ENCODE assay signal across 1 cellular context in genomic region chr1:31181515-31182343, GRCh38.
TF ChIP-seq lines count a peak whose summit lies in the region.

No MANE protein-coding gene starts in this region.

TF ChIP-seq in HepG2, 621 proteins besides CTCF, POLR2A, EP300 and RAD21 (continued from another document and continues in another):
- TF ChIP-seq, protein P1, sequence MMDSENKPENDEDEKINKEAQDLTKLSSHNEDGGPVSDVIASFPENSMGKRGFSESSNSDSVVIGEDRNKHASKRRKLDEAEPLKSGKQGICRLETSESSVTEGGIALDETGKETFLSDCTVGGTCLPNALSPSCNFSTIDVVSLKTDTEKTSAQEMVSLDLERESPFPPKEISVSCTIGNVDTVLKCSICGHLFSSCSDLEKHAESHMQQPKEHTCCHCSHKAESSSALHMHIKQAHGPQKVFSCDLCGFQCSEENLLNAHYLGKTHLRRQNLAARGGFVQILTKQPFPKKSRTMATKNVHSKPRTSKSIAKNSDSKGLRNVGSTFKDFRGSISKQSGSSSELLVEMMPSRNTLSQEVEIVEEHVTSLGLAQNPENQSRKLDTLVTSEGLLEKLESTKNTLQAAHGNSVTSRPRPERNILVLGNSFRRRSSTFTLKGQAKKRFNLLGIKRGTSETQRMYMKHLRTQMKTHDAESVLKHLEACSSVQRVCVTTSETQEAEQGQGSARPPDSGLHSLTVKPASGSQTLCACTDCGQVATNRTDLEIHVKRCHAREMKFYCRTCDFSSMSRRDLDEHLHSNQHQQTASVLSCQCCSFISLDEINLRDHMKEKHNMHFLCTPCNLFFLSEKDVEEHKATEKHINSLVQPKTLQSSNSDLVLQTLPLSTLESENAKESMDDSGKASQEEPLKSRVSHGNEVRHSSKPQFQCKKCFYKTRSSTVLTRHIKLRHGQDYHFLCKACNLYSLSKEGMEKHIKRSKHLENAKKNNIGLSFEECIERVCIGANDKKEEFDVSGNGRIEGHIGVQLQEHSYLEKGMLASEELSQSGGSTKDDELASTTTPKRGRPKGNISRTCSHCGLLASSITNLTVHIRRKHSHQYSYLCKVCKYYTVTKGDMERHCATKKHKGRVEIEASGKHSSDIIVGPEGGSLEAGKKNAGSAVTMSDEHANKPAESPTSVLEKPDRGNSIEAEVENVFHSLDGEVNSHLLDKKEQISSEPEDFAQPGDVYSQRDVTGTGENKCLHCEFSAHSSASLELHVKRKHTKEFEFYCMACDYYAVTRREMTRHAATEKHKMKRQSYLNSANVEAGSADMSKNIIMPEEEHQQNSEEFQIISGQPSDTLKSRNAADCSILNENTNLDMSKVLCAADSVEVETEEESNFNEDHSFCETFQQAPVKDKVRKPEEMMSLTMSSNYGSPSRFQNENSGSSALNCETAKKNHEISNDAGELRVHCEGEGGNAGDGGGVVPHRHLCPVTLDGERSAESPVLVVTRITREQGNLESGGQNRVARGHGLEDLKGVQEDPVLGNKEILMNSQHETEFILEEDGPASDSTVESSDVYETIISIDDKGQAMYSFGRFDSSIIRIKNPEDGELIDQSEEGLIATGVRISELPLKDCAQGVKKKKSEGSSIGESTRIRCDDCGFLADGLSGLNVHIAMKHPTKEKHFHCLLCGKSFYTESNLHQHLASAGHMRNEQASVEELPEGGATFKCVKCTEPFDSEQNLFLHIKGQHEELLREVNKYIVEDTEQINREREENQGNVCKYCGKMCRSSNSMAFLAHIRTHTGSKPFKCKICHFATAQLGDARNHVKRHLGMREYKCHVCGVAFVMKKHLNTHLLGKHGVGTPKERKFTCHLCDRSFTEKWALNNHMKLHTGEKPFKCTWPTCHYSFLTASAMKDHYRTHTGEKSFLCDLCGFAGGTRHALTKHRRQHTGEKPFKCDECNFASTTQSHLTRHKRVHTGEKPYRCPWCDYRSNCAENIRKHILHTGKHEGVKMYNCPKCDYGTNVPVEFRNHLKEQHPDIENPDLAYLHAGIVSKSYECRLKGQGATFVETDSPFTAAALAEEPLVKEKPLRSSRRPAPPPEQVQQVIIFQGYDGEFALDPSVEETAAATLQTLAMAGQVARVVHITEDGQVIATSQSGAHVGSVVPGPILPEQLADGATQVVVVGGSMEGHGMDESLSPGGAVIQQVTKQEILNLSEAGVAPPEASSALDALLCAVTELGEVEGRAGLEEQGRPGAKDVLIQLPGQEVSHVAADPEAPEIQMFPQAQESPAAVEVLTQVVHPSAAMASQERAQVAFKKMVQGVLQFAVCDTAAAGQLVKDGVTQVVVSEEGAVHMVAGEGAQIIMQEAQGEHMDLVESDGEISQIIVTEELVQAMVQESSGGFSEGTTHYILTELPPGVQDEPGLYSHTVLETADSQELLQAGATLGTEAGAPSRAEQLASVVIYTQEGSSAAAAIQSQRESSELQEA (CRISPR knock-in tag; IDR thresholded peaks at IDR 0.05; ENCODE audit: not compliant biosample characterization), result no peak
- TF ChIP-seq SRF (IDR thresholded peaks at IDR 0.05; ENCODE audit: low read depth, low read length), result no peak
- peak; percentile 46; the same call in 1 of the 2 replicates for TF ChIP-seq HOXA3 (CRISPR knock-in tag; IDR thresholded peaks at IDR 0.05)
- TF ChIP-seq ZFP41 (CRISPR knock-in tag; IDR thresholded peaks at IDR 0.05; ENCODE audit: borderline replicate concordance), result no peak
- no peak for TF ChIP-seq MEIS1 (CRISPR knock-in tag; IDR thresholded peaks at IDR 0.05; ENCODE audit: borderline replicate concordance)
- peak; percentile 55; the same call in 1 of the 2 replicates for TF ChIP-seq ZNF777 (CRISPR knock-in tag; IDR thresholded peaks at IDR 0.05)
- TF ChIP-seq ZNF776 (CRISPR knock-in tag; IDR thresholded peaks at IDR 0.05), result peak; percentile 16; the same call in 1 of the 2 replicates
- TF ChIP-seq MLLT10 (CRISPR knock-in tag; IDR thresholded peaks at IDR 0.05), result no peak
- peak; percentile 46 for TF ChIP-seq HDAC1 (CRISPR knock-in tag; IDR thresholded peaks at IDR 0.05)
- peak; percentile 49; the same call in 1 of the 2 replicates for TF ChIP-seq NCOR1 (IDR thresholded peaks at IDR 0.05; ENCODE audit: borderline replicate concordance, low read length)
- no peak for TF ChIP-seq SP140L (CRISPR knock-in tag; IDR thresholded peaks at IDR 0.05; ENCODE audit: borderline replicate concordance)
- TF ChIP-seq ZNF124 (CRISPR knock-in tag; IDR thresholded peaks at IDR 0.05), result no peak
- no peak for TF ChIP-seq ZBTB2 (CRISPR knock-in tag; IDR thresholded peaks at IDR 0.05; ENCODE audit: low read depth)
- TF ChIP-seq LBX2 (CRISPR knock-in tag; IDR thresholded peaks at IDR 0.05; ENCODE audit: borderline replicate concordance), result 0 out of 2 replicates have a peak, but pooled peaks have one; percentile 12
- no peak for TF ChIP-seq CBX1 (IDR thresholded peaks at IDR 0.05; ENCODE audit: low read depth)
- no peak for TF ChIP-seq ZNF577 (CRISPR knock-in tag; IDR thresholded peaks at IDR 0.05; ENCODE audit: borderline replicate concordance, low read depth)
- TF ChIP-seq, protein P2, sequence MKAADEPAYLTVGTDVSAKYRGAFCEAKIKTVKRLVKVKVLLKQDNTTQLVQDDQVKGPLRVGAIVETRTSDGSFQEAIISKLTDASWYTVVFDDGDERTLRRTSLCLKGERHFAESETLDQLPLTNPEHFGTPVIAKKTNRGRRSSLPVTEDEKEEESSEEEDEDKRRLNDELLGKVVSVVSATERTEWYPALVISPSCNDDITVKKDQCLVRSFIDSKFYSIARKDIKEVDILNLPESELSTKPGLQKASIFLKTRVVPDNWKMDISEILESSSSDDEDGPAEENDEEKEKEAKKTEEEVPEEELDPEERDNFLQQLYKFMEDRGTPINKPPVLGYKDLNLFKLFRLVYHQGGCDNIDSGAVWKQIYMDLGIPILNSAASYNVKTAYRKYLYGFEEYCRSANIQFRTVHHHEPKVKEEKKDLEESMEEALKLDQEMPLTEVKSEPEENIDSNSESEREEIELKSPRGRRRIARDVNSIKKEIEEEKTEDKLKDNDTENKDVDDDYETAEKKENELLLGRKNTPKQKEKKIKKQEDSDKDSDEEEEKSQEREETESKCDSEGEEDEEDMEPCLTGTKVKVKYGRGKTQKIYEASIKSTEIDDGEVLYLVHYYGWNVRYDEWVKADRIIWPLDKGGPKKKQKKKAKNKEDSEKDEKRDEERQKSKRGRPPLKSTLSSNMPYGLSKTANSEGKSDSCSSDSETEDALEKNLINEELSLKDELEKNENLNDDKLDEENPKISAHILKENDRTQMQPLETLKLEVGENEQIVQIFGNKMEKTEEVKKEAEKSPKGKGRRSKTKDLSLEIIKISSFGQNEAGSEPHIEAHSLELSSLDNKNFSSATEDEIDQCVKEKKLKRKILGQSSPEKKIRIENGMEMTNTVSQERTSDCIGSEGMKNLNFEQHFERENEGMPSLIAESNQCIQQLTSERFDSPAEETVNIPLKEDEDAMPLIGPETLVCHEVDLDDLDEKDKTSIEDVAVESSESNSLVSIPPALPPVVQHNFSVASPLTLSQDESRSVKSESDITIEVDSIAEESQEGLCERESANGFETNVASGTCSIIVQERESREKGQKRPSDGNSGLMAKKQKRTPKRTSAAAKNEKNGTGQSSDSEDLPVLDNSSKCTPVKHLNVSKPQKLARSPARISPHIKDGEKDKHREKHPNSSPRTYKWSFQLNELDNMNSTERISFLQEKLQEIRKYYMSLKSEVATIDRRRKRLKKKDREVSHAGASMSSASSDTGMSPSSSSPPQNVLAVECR (CRISPR knock-in tag; IDR thresholded peaks at IDR 0.05; ENCODE audit: borderline replicate concordance), result peak; percentile 29; the same call in 1 of the 2 replicates
- 0 out of 2 replicates have a peak, but pooled peaks have one; percentile 48 for TF ChIP-seq THRA (CRISPR knock-in tag; IDR thresholded peaks at IDR 0.05; ENCODE audit: borderline replicate concordance)
- TF ChIP-seq, protein P3, sequence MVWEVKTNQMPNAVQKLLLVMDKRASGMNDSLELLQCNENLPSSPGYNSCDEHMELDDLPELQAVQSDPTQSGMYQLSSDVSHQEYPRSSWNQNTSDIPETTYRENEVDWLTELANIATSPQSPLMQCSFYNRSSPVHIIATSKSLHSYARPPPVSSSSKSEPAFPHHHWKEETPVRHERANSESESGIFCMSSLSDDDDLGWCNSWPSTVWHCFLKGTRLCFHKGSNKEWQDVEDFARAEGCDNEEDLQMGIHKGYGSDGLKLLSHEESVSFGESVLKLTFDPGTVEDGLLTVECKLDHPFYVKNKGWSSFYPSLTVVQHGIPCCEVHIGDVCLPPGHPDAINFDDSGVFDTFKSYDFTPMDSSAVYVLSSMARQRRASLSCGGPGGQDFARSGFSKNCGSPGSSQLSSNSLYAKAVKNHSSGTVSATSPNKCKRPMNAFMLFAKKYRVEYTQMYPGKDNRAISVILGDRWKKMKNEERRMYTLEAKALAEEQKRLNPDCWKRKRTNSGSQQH (CRISPR knock-in tag; IDR thresholded peaks at IDR 0.05; ENCODE audit: low read depth), result no peak
- TF ChIP-seq ZFP62 (CRISPR knock-in tag; IDR thresholded peaks at IDR 0.05), result no peak
- TF ChIP-seq ZNF720 (CRISPR knock-in tag; IDR thresholded peaks at IDR 0.05), result no peak
- no peak for TF ChIP-seq ZBTB39 (CRISPR knock-in tag; IDR thresholded peaks at IDR 0.05)
- TF ChIP-seq SIX1 (CRISPR knock-in tag; IDR thresholded peaks at IDR 0.05; ENCODE audit: borderline replicate concordance), result no peak
